ENCODE assay signal across 8 cellular contexts in the genomic region with DNA sequence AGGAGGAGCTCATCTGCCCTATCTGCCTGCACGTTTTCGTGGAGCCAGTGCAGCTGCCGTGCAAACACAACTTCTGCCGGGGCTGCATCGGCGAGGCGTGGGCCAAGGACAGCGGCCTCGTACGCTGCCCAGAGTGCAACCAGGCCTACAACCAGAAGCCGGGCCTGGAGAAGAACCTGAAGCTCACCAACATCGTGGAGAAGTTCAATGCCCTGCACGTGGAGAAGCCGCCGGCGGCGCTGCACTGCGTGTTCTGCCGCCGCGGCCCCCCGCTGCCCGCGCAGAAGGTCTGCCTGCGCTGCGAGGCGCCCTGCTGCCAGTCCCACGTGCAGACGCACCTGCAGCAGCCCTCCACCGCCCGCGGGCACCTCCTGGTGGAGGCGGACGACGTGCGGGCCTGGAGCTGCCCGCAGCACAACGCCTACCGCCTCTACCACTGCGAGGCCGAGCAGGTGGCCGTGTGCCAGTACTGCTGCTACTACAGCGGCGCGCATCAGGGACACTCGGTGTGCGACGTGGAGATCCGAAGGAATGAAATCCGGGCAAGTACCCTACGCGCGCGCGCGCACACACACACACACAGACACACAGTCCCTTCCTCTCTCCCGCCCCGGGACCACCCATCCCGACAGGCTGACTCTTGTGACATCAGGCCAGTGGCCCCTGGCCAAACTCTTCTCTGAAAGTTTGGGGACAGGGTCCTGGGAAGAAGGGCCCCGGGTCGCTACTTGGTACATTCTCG. TPM values are rescaled to one million over a fixed set of nuclear protein-coding genes. Genes with fewer than 3 reads are reported as not detected.
DNase-seq lines count a peak whose midpoint lies in the region; ATAC-seq and TF ChIP-seq lines count a peak whose summit lies in the region.

No MANE protein-coding gene starts in this region.

- H3K27me3 Mint-ChIP-seq in activated naive CD4-positive, alpha-beta T cell treated with anti-CD3 and anti-CD28 coated beads for 36 hours (ENCODE audit: low read depth): no peaks in the 10 kb centered on the region

- H3K9me3 Mint-ChIP-seq in activated naive CD4-positive, alpha-beta T cell treated with anti-CD3 and anti-CD28 coated beads for 36 hours: no peaks in the 10 kb centered on the region

- H3K27ac Mint-ChIP-seq in activated naive CD4-positive, alpha-beta T cell treated with anti-CD3 and anti-CD28 coated beads for 36 hours: peak overlapping the region; percentile 97

- H3K79me2 ChIP-seq in DOHH2 (ENCODE audit: control insufficient read depth, low read length): peaks cover 66% of the 10 kb centered on the region

- H3K4me1 ChIP-seq in DOHH2 (ENCODE audit: control insufficient read depth, low read length) (peaks cover 47% of the 10 kb centered on the region), RWPE2 (ENCODE audit: insufficient read depth, poor library complexity, severe bottlenecking) (peaks cover 20% of the 10 kb centered on the region), thoracic aorta (ENCODE audit: control insufficient read depth in 1 of 2, low read depth in 2 of 2) (peaks cover 35 to 36% of the 10 kb centered on the region in 2 donors)

- H3K9me2 ChIP-seq in DOHH2 (replicated peaks; ENCODE audit: control insufficient read depth, low read length): no peaks in the 10 kb centered on the region

- H3K27me3 ChIP-seq in DOHH2 (ENCODE audit: control insufficient read depth, low read length): no peaks in the 10 kb centered on the region
- H3K27me3 ChIP-seq in RWPE2 (ENCODE audit: insufficient read depth, poor library complexity, severe bottlenecking): no peaks in the 10 kb centered on the region
- no peaks in the 10 kb centered on the region for H3K27me3 ChIP-seq in thoracic aorta (replicated peaks; ENCODE audit: insufficient read depth)

- H4K20me1 ChIP-seq in DOHH2 (ENCODE audit: control insufficient read depth, insufficient read depth, low read depth, low read length): peaks cover 3% of the 10 kb centered on the region; the same call in 1 of the 2 replicates

- peaks cover 43% of the 10 kb centered on the region for H3K36me3 ChIP-seq in DOHH2 (ENCODE audit: control insufficient read depth, low read length)
- H3K36me3 ChIP-seq in RWPE2 (ENCODE audit: low read depth): peaks cover 10% of the 10 kb centered on the region
- H3K36me3 ChIP-seq in thoracic aorta: no peaks in the 10 kb centered on the region

- H3K4me1 Mint-ChIP-seq in activated naive CD4-positive, alpha-beta T cell treated with anti-CD3 and anti-CD28 coated beads for 36 hours (ENCODE audit: low read depth): peaks cover 43% of the 10 kb centered on the region

- peak overlapping the region; percentile 91 for H3K4me3 ChIP-seq in DOHH2 (ENCODE audit: low read length)
- peak overlapping the region; percentile 80 for H3K4me3 ChIP-seq in RWPE2 (ENCODE audit: severe bottlenecking)
- peak overlapping the region; percentile 96 for H3K4me3 ChIP-seq in thoracic aorta

- TF ChIP-seq CTCF in DOHH2 (IDR thresholded peaks at IDR 0.05; ENCODE audit: low read depth, low read length, poor library complexity, severe bottlenecking) (peak; percentile 77), RWPE2 (IDR thresholded peaks at IDR 0.05; ENCODE audit: poor library complexity, severe bottlenecking) (peak; percentile 76), thoracic aorta (IDR thresholded peaks at IDR 0.05) (peak; percentile 65)

- peak overlapping the region; percentile 96 for H3K4me3 Mint-ChIP-seq in activated naive CD4-positive, alpha-beta T cell treated with anti-CD3 and anti-CD28 coated beads for 36 hours

- H3K4me2 ChIP-seq in DOHH2 (ENCODE audit: low read length): peak overlapping the region; percentile 91

- peaks cover 46% of the 10 kb centered on the region for H3F3A ChIP-seq in DOHH2 (ENCODE audit: control insufficient read depth, insufficient read depth)

- H3K9me3 ChIP-seq in DOHH2 (ENCODE audit: control insufficient read depth, insufficient read depth, low read length) (no peaks in the 10 kb centered on the region), RWPE2 (ENCODE audit: severe bottlenecking) (no peaks in the 10 kb centered on the region), thoracic aorta (no peaks in the 10 kb centered on the region)

- intact Hi-C loops in activated naive CD4-positive, alpha-beta T cell treated with anti-CD3 and anti-CD28 coated beads for 36 hours (cut with micrococcal nuclease): loop anchor here (1.0 to 10.0 kb wide), 7 partner anchors 30 to 1290 kb away; a partner anchor contains a TSS

- DNase-seq in Kasumi-1 (lab: John Stamatoyannopoulos, UW) (peak; percentile 51 to 70), RWPE2 (ENCODE audit: low spot score) (no peak), germinal center (ENCODE audit: low spot score) (peak; percentile 76), nucleus accumbens (lab: John Stamatoyannopoulos, UW) (peak in 51 of 56 donors; percentile 39 to 87 (median 75)), thoracic aorta (ENCODE audit: low spot score) (no peak)
- DNase-seq in activated naive CD4-positive, alpha-beta T cell treated with anti-CD3 and anti-CD28 coated beads for 36 hours: peak; percentile 87

- peaks cover 5% of the 10 kb centered on the region for H3K36me3 Mint-ChIP-seq in activated naive CD4-positive, alpha-beta T cell treated with anti-CD3 and anti-CD28 coated beads for 36 hours (ENCODE audit: low read depth)

- CTCF ChIA-PET in activated naive CD4-positive, alpha-beta T cell treated with anti-CD3 and anti-CD28 coated beads for 36 hours (lab: Charles Lee): interaction anchor here (0.7 to 3.0 kb wide), 10 partner anchors 9 to 69 kb away, joined by 3 to 15 read pairs (median 5); a partner anchor contains a TSS

- H3K27ac ChIP-seq in DOHH2 (ENCODE audit: low read depth, low read length): peak overlapping the region; percentile 95
- peak overlapping the region; percentile 94 for H3K27ac ChIP-seq in RWPE2 (ENCODE audit: poor library complexity, severe bottlenecking)
- peak overlapping the region; percentile 99 to 100 for H3K27ac ChIP-seq in thoracic aorta

- ATAC-seq in RWPE2 (ENCODE audit: low read depth): peak; percentile 4; the same call in 1 of the 3 replicates
- ATAC-seq in thoracic aorta (ENCODE audit: insufficient number of reproducible peaks, low FRiP score, low read depth): peak; percentile 2
- no peak for ATAC-seq in HG03097 (IDR thresholded peaks at IDR 0.05; ENCODE audit: low FRiP score, unreplicated experiment)

RNA-seq across cellular contexts. Expression of a gene that starts 0.5 kb away (rescaled TPM):
- 10 to 100 TPM; 18.8 to 20.0 TPM for total RNA-seq in activated naive CD4-positive, alpha-beta T cell treated with anti-CD3 and anti-CD28 coated beads for 36 hours
- total RNA-seq in thoracic aorta: 100 to 1,000 TPM; 154 to 192 TPM

Comparison
In these comparisons a context has a peak if more than half of its experiments do, and no peak if none do; other contexts are left out.
1. DNase-seq: peak in Kasumi-1 (2 of 2), activated naive CD4-positive, alpha-beta T cell treated with anti-CD3 and anti-CD28 coated beads for 36 hours (single experiment), germinal center (single experiment) and nucleus accumbens (51 of 56); none in RWPE2 (single experiment) and thoracic aorta (single experiment).
2. RNA of a gene that starts 0.5 kb away (total RNA-seq): 154 to 192 TPM in thoracic aorta; 18.8 to 20.0 TPM in activated naive CD4-positive, alpha-beta T cell treated with anti-CD3 and anti-CD28 coated beads for 36 hours; every median in the first group is over 4 times any median in the second.
3. Peak in every context shown above with its lines, with median percentiles within 50 percentile points of each other: H3K27ac ChIP-seq, H3K4me3 ChIP-seq and CTCF ChIP-seq.